In the genomic region with DNA sequence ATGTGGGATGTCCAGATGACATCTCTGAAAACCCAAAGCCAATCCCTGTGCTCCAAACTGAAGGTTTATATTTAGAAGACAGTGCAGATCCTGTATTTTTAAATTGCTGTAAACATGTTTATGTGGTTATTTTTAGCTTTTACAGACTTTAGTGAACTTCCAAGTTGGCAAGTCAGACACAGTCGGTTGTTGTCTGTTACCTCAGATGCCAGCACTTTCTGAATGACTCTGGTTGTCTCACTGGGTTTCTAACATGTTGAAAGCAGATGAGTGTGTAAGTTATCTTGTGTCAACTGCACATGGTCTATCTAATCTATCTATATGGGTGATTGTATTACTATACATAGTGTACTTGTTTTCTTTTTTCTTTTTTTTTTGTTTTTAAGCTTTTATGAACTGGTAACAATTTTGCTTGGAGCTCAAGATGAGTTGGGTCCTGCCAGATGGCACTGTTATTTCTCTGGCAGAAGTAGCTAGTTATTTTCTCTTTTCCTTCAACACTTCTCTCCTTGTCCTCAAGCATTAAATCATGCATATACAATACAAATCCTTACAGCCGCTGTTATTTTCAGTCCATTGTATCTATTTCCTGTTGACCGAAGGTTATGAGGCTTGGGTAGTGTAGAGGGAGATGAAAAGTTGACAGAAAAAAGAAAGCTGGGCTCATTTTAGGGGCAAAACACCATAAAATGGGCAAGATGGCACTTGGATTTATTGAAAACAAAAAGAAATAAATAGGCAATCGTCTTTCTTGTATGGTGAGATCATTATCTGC, we compare ENCODE assay signal across 9 cellular contexts.
DNase-seq lines count a peak whose midpoint lies in the region; ATAC-seq and TF ChIP-seq lines count a peak whose summit lies in the region.
"Had no signal": no experiment of that assay in that cellular context is flagged by ENCODE, and none has a peak within 500 bp of the region (broad histone marks: within the 10 kb centered on the region; RNA-seq: fewer than 3 reads in every experiment).

No MANE protein-coding gene starts in this region.

- peaks cover 5% of the 10 kb centered on the region; the same call in 1 of the 2 replicates for H4K20me1 ChIP-seq in MM.1S (ENCODE audit: insufficient read depth, low read length)

- peak overlapping the region; percentile 77; the same call in 1 of the 2 replicates for H3K27ac ChIP-seq in MM.1S (ENCODE audit: low read length)
- H3K27ac ChIP-seq in heart right ventricle: peak overlapping the region in 9 of 10 donors; percentile 26 to 78 (median 68)
- H3K27ac ChIP-seq in transverse colon: peak overlapping the region; percentile 42 to 50 (median 46)

- H3K36me3 ChIP-seq in MM.1S (replicated peaks; ENCODE audit: insufficient read depth, low read length) (no peaks in the 10 kb centered on the region), heart right ventricle (no peaks in the 10 kb centered on the region), transverse colon (no peaks in the 10 kb centered on the region)

- TF ChIP-seq EP300 in transverse colon (IDR thresholded peaks at IDR 0.05; ENCODE audit: low read depth): no peak

- peak; percentile 13 for DNase-seq in activated naive CD4-positive, alpha-beta T cell treated with anti-CD3 and anti-CD28 coated beads for 36 hours
- DNase-seq in activated naive CD4-positive, alpha-beta T cell (lab: John Stamatoyannopoulos, UW): no peak
- DNase-seq in MM.1S (peak; percentile 36), heart right ventricle (no peak), transverse colon (no peak), NCI-H2029 (lab: John Stamatoyannopoulos, UW) (no peak), EL (no peak)
- DNase-seq in activated CD4-positive, alpha-beta T cell treated with anti-CD3 and anti-CD28 coated beads for 4 hours: no peak

- peak overlapping the region; percentile 48 for H3K9ac ChIP-seq in MM.1S (ENCODE audit: low read length)

- H3K4me1 Mint-ChIP-seq in activated naive CD4-positive, alpha-beta T cell treated with anti-CD3 and anti-CD28 coated beads for 36 hours (ENCODE audit: low read depth): peaks cover 17% of the 10 kb centered on the region

- H3K4me3 ChIP-seq in MM.1S (ENCODE audit: low read length) (peak overlapping the region; percentile 35), heart right ventricle (peak overlapping the region in 6 of 10 donors; percentile 13 to 28 (median 15)), transverse colon (no peak overlapping the region)

- H3K27me3 ChIP-seq in MM.1S (replicated peaks; ENCODE audit: insufficient read depth, low read length) (no peaks in the 10 kb centered on the region), heart right ventricle (no peaks in the 10 kb centered on the region), transverse colon (no peaks in the 10 kb centered on the region)

- H2AFZ ChIP-seq in MM.1S (ENCODE audit: low read length): no peak overlapping the region

- H3F3A ChIP-seq in MM.1S (ENCODE audit: insufficient read depth, low read length): peaks cover 32% of the 10 kb centered on the region

- H3K27ac Mint-ChIP-seq in activated naive CD4-positive, alpha-beta T cell treated with anti-CD3 and anti-CD28 coated beads for 36 hours: no peak overlapping the region

- peaks cover 62% of the 10 kb centered on the region for H3K4me1 ChIP-seq in MM.1S (ENCODE audit: low read length)
- H3K4me1 ChIP-seq in heart right ventricle: peaks cover 23 to 96% (median 79%) of the 10 kb centered on the region in 9 donors
- H3K4me1 ChIP-seq in transverse colon: peaks cover 8 to 83% (median 50%) of the 10 kb centered on the region in 4 donors

- no peak overlapping the region for H3K4me3 Mint-ChIP-seq in activated naive CD4-positive, alpha-beta T cell treated with anti-CD3 and anti-CD28 coated beads for 36 hours

- no peaks in the 10 kb centered on the region for H3K36me3 Mint-ChIP-seq in activated naive CD4-positive, alpha-beta T cell treated with anti-CD3 and anti-CD28 coated beads for 36 hours (ENCODE audit: low read depth)

- no peaks in the 10 kb centered on the region for H3K9me2 ChIP-seq in MM.1S (replicated peaks; ENCODE audit: insufficient read depth, low read length)

- peaks cover 100% of the 10 kb centered on the region for H3K79me2 ChIP-seq in MM.1S (ENCODE audit: low read length)

- H3K9me3 Mint-ChIP-seq in activated naive CD4-positive, alpha-beta T cell treated with anti-CD3 and anti-CD28 coated beads for 36 hours: no peaks in the 10 kb centered on the region

- CTCF ChIA-PET in activated naive CD4-positive, alpha-beta T cell treated with anti-CD3 and anti-CD28 coated beads for 36 hours (lab: Charles Lee): interaction anchor here (0.6 to 0.7 kb wide), 2 partner anchors 76 to 457 kb away, joined by 3 to 4 read pairs; no protein-coding TSS in a partner anchor

- no peak for TF ChIP-seq CTCF in MM.1S (IDR thresholded peaks at IDR 0.05; ENCODE audit: low read length)
- no peak for TF ChIP-seq CTCF in heart right ventricle (IDR thresholded peaks at IDR 0.05)
- no peak for TF ChIP-seq CTCF in transverse colon (IDR thresholded peaks at IDR 0.05)

- 8 to 15% methylated on average over 4 of the region's 4 CpGs for WGBS in heart right ventricle, 2 donors
- WGBS in transverse colon (ENCODE audit: low coverage in 1 of 2), 2 donors: 52 to 54% methylated on average over 4 of the region's 4 CpGs

- H3K27me3 Mint-ChIP-seq in activated naive CD4-positive, alpha-beta T cell treated with anti-CD3 and anti-CD28 coated beads for 36 hours (ENCODE audit: low read depth): peaks cover 2% of the 10 kb centered on the region

- H3K4me2 ChIP-seq in MM.1S (ENCODE audit: low read depth, low read length): peak overlapping the region; percentile 83

- ATAC-seq in heart right ventricle: peak; percentile 47 to 78 (median 64)
- ATAC-seq: HCT116 had no signal

- intact Hi-C loops in activated naive CD4-positive, alpha-beta T cell treated with anti-CD3 and anti-CD28 coated beads for 36 hours (cut with micrococcal nuclease): no loop called here
- intact Hi-C loops in heart right ventricle (cut with DNase I) (loop anchor here in 3 of 10 donors (5.0 to 10.0 kb wide), 3 partner anchors 48 to 118 kb away; a partner anchor contains a TSS), transverse colon (cut with DNase I; ENCODE audit: low total_unique reads) (no loop called here)

- H3K9me3 ChIP-seq in MM.1S (replicated peaks; ENCODE audit: insufficient read depth, low read length) (no peaks in the 10 kb centered on the region), heart right ventricle (no peaks in the 10 kb centered on the region), transverse colon (no peaks in the 10 kb centered on the region)

- no peak for TF ChIP-seq POLR2A in transverse colon (IDR thresholded peaks at IDR 0.05)

- in situ Hi-C loops in transverse colon (cut with MboI; ENCODE audit: low pct_ligation_motif_present in 1 of 4, low pct_unique_long_range_greater_than_20kb in 1 of 4, low sequenced_read_pairs in 3 of 4): no loop called here

Comparison
In these comparisons a context has a peak if more than half of its experiments do, and no peak if none do; other contexts are left out.
1. DNase-seq: peak in activated naive CD4-positive, alpha-beta T cell treated with anti-CD3 and anti-CD28 coated beads for 36 hours (single experiment) and MM.1S (single experiment); none in activated naive CD4-positive, alpha-beta T cell (0 of 4), heart right ventricle (0 of 2), transverse colon (single experiment), NCI-H2029 (single experiment), EL (single experiment) and activated CD4-positive, alpha-beta T cell treated with anti-CD3 and anti-CD28 coated beads for 4 hours (0 of 2).
2. H3K4me3 ChIP-seq: peak in MM.1S (single experiment) and heart right ventricle (6 of 10); none in transverse colon (0 of 4).
3. Peak in every context shown above with its lines, with median percentiles within 50 percentile points of each other: H3K27ac ChIP-seq.